ENCODE assay signal across 8 cellular contexts in the genomic region with DNA sequence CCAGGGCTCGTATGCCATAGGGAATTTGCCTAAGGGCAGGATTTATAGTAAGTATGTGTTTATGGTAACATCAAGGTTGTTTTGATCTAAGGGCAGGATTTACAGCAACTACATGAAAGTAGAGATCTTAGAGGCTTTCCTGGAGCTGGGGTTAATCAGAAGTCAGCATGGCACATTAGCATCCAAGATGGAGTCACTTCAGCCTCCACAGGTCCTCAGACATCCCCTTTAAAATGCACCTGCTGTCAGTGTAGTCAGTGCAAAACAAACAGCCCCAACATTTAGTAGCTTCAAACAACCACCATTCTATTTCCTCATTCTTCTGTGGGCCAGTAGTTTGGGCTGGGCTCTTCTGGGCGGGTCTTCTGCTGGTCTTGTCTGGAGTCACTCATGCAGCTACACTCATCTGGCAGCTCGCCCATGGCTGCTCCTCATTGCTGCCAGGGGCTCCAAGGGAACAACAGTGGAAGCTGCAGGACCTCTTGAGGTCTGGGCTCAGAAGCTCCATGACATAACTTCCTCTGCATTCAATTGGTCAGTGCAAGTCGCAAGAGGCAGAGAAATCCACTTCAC.
DNase-seq lines count a peak whose midpoint lies in the region; ATAC-seq and TF ChIP-seq lines count a peak whose summit lies in the region.

No MANE protein-coding gene starts in this region.

- no peak for TF ChIP-seq CTCF in brain microvascular endothelial cell (IDR thresholded peaks at IDR 0.05; ENCODE audit: low read depth, low read length, missing control alignments)
- TF ChIP-seq CTCF in GM13977 (IDR thresholded peaks at IDR 0.05; ENCODE audit: extremely low read depth, insufficient read depth, missing control alignments), result no peak

- no peaks in the 10 kb centered on the region for H3K79me1 ChIP-seq in mesenchymal stem cell (replicated peaks; ENCODE audit: low read length, poor library complexity, severe bottlenecking)

- H3K27ac ChIP-seq in brain microvascular endothelial cell, result no peak overlapping the region
- no peak overlapping the region for H3K27ac ChIP-seq in mesenchymal stem cell (ENCODE audit: low read length, poor library complexity, severe bottlenecking)

- H3K9me3 ChIP-seq in mesenchymal stem cell (ENCODE audit: control insufficient read depth, low read length), result peaks cover 13% of the 10 kb centered on the region

- H3K27ac Mint-ChIP-seq in T-helper 2 cell treated with Interferon-gamma antibody and Interleukin-4, amounts not matched to agents 5 μg/mL and 100 μg/mL, for 36 hours, result no peak overlapping the region

- H3K36me3 ChIP-seq in brain microvascular endothelial cell (replicated peaks) (no peaks in the 10 kb centered on the region), mesenchymal stem cell (ENCODE audit: control insufficient read depth in 1 of 2, insufficient read depth in 2 of 2, low read depth in 1 of 2, low read length in 2 of 2) (peaks cover 0 to 3% of the 10 kb centered on the region in 2 experiments)

- no peak overlapping the region for H3K23ac ChIP-seq in mesenchymal stem cell (ENCODE audit: low read length in 2 of 2)

- no peak overlapping the region for H3K4me3 Mint-ChIP-seq in T-helper 2 cell treated with Interferon-gamma antibody and Interleukin-4, amounts not matched to agents 5 μg/mL and 100 μg/mL, for 36 hours

- H3K4me1 ChIP-seq in mesenchymal stem cell (ENCODE audit: control insufficient read depth, insufficient read depth, low read depth, low read length), result peaks cover 2% of the 10 kb centered on the region

- H2BK5ac ChIP-seq in mesenchymal stem cell (ENCODE audit: low read depth, low read length, poor library complexity, severe bottlenecking), result no peak overlapping the region

- no peak overlapping the region for H2BK12ac ChIP-seq in mesenchymal stem cell (ENCODE audit: low read length in 2 of 2)

- H3K36me3 Mint-ChIP-seq in T-helper 2 cell treated with Interferon-gamma antibody and Interleukin-4, amounts not matched to agents 5 μg/mL and 100 μg/mL, for 36 hours (ENCODE audit: low read depth), result no peaks in the 10 kb centered on the region

- peaks cover under 1% of the 10 kb centered on the region for H3K9me3 Mint-ChIP-seq in T-helper 2 cell treated with Interferon-gamma antibody and Interleukin-4, amounts not matched to agents 5 μg/mL and 100 μg/mL, for 36 hours

- DNase-seq in DMS53 treated with DMSO at 0.1 percent for 48 hours (lab: John Stamatoyannopoulos, UW; ENCODE audit: unreplicated experiment) (peak; percentile 69), NCI-H187 treated with DMSO at 0.1 percent for 48 hours (lab: John Stamatoyannopoulos, UW) (peak; percentile 26), brain microvascular endothelial cell (peak; percentile 5), mesenchymal stem cell (peak; percentile 30), GM13977 (ENCODE audit: low spot score) (no peak), SK-N-DZ (ENCODE audit: low spot score) (no peak)
- DNase-seq in T-helper 2 cell treated with Interferon-gamma antibody and Interleukin-4, amounts not matched to agents 5 μg/mL and 100 μg/mL, for 36 hours (ENCODE audit: low spot score), result no peak

- no peak overlapping the region for H2AFZ ChIP-seq in mesenchymal stem cell (ENCODE audit: low read depth, low read length)

- no peak overlapping the region for H3K14ac ChIP-seq in mesenchymal stem cell (ENCODE audit: low read length in 2 of 2)

- no peak overlapping the region for H2BK120ac ChIP-seq in mesenchymal stem cell (ENCODE audit: low read depth, low read length)

- no peak overlapping the region for H4K8ac ChIP-seq in mesenchymal stem cell (ENCODE audit: low read length)

- H3K4ac ChIP-seq in mesenchymal stem cell (ENCODE audit: low read depth in 1 of 2, low read length in 2 of 2), result no peak overlapping the region

- H3K9ac ChIP-seq in mesenchymal stem cell (ENCODE audit: low read length), result no peak overlapping the region

- no peak for ATAC-seq in HG03108 (IDR thresholded peaks at IDR 0.05; ENCODE audit: unreplicated experiment)

- H2AK5ac ChIP-seq in mesenchymal stem cell (ENCODE audit: low read length, severe bottlenecking), result no peak overlapping the region

- H2BK15ac ChIP-seq in mesenchymal stem cell (ENCODE audit: low read depth, poor library complexity, severe bottlenecking), result no peak overlapping the region

- in situ Hi-C loops in brain microvascular endothelial cell (cut with HindIII; ENCODE audit: low pct_ligation_motif_present, low sequenced_read_pairs), result no loop called here
- in situ Hi-C loops in GM13977 (cut with MboI; ENCODE audit: low pct_unique_long_range_greater_than_20kb, low sequenced_read_pairs, unreplicated experiment), result no loop called here

- H3K18ac ChIP-seq in mesenchymal stem cell (ENCODE audit: low read depth in 1 of 2, low read length in 2 of 2), result no peak overlapping the region

- H3K4me2 ChIP-seq in mesenchymal stem cell (ENCODE audit: low read length, poor library complexity, severe bottlenecking), result no peak overlapping the region

- H3K27me3 ChIP-seq in brain microvascular endothelial cell (replicated peaks) (peaks cover 6% of the 10 kb centered on the region), mesenchymal stem cell (ENCODE audit: control insufficient read depth in 1 of 2, insufficient read depth in 1 of 2, low read length in 2 of 2) (peaks cover 45 to 55% of the 10 kb centered on the region in 2 experiments)

- peaks cover 6% of the 10 kb centered on the region for H3K27me3 Mint-ChIP-seq in T-helper 2 cell treated with Interferon-gamma antibody and Interleukin-4, amounts not matched to agents 5 μg/mL and 100 μg/mL, for 36 hours (ENCODE audit: low read depth)

- H3K4me3 ChIP-seq in brain microvascular endothelial cell (ENCODE audit: low read depth, low read length) (no peak overlapping the region), mesenchymal stem cell (ENCODE audit: insufficient read depth in 1 of 2, low read depth in 1 of 2, low read length in 2 of 2) (no peak overlapping the region)

- no peaks in the 10 kb centered on the region for H3K4me1 Mint-ChIP-seq in T-helper 2 cell treated with Interferon-gamma antibody and Interleukin-4, amounts not matched to agents 5 μg/mL and 100 μg/mL, for 36 hours (ENCODE audit: low read depth)

- no peak overlapping the region for H4K91ac ChIP-seq in mesenchymal stem cell (ENCODE audit: low read length)

- WGBS in mesenchymal stem cell, result 82% methylated on average over 4 of the region's 4 CpGs

Comparison
In these comparisons a context has a peak if more than half of its experiments do, and no peak if none do; other contexts are left out.
1. DNase-seq: peak in DMS53 treated with DMSO at 0.1 percent for 48 hours (single experiment), NCI-H187 treated with DMSO at 0.1 percent for 48 hours (single experiment), brain microvascular endothelial cell (single experiment) and mesenchymal stem cell (single experiment); none in GM13977 (single experiment), T-helper 2 cell treated with Interferon-gamma antibody and Interleukin-4, amounts not matched to agents 5 μg/mL and 100 μg/mL, for 36 hours (single experiment) and SK-N-DZ (single experiment).